26 cellular contexts compared by ENCODE assay signal in genomic region chr6:84696181-84696580, GRCh38.
"Had no signal": no experiment of that assay in that cellular context is flagged by ENCODE, and none has a peak within 500 bp of the region (broad histone marks: within the 10 kb centered on the region; RNA-seq: fewer than 3 reads in every experiment).

No MANE protein-coding gene starts in this region.

- ATAC-seq: activated naive CD4-positive, alpha-beta T cell treated with anti-CD3 and anti-CD28 coated beads, Interleukin-2, amount 50 U/mL, for 72 hours; activated naive CD8-positive, alpha-beta T cell treated with anti-CD3 and anti-CD28 coated beads, Interleukin-2, amount 50 U/mL, for 24 hours; activated T-cell treated with anti-CD3 and anti-CD28 coated beads, Interleukin-2, amount 50 U/mL, for 4 hours; body of pancreas; Panc1; Right ventricle myocardium inferior had no signal

- DNase-seq: activated CD4-positive, alpha-beta memory T cell treated with anti-CD3 and anti-CD28 coated beads for 36 hours; activated CD4-positive, alpha-beta T cell treated with anti-CD3 and anti-CD28 coated beads, Interleukin-2, amount 10 ng/mL, durations not matched to agents 7 days and 5 days; activated CD4-positive, CD25-positive, alpha-beta regulatory T cell; activated CD8-positive, alpha-beta memory T cell treated with anti-CD3 and anti-CD28 coated beads for 24 hours; activated effector memory CD4-positive, alpha-beta T cell treated with anti-CD3 and anti-CD28 coated beads, Interleukin-2, amount 50 U/mL, for 16 hours; activated naive CD4-positive, alpha-beta T cell treated with Interleukin-2 at 50 U/mL for 16 hours; activated naive CD8-positive, alpha-beta T cell treated with anti-CD3 and anti-CD28 coated beads, Interleukin-2, amount 50 U/mL, for 24 hours; activated T-cell treated with anti-CD3 and anti-CD28 coated beads, Interleukin-2, amount 50 U/mL, for 4 hours; amygdala; body of pancreas; central memory CD4-positive, alpha-beta T cell; Kasumi-1; NCI-H146; NCI-H1930; NCI-H2171 treated with DMSO at 0.1 percent for 48 hours; NCI-H226; NCI-H69; NK-92 treated with Interleukin-12 subunit alpha and Interleukin-12 subunit beta, amount 100 ng/mL, for 24 hours; OCI-M1; RPMI8226; SK-N-SH; T-helper 1 cell had no signal

- FAIRE-seq: bronchial epithelial cell had no signal
